Comparison of ENCODE assay signal across 1 cellular context in genomic region chr19:2578911-2579677, GRCh38.
TF ChIP-seq lines count a peak whose summit lies in the region.

No MANE protein-coding gene starts in this region.

TF ChIP-seq in HepG2, 621 proteins besides CTCF, POLR2A, EP300 and RAD21 (continued from another document and continues in another):
- TF ChIP-seq ZBTB44 (CRISPR knock-in tag; IDR thresholded peaks at IDR 0.05) (no peak), SRSF9 (IDR thresholded peaks at IDR 0.05; ENCODE audit: borderline replicate concordance, insufficient read depth, low read depth, low read length, poor library complexity, severe bottlenecking) (no peak), ZNF276 (CRISPR knock-in tag; IDR thresholded peaks at IDR 0.05; ENCODE audit: low read depth) (no peak), ATF6 (CRISPR knock-in tag; conservative IDR thresholded peaks at IDR 0.05) (no peak), PHF5A (CRISPR knock-in tag; IDR thresholded peaks at IDR 0.05; ENCODE audit: low read depth, unreplicated experiment) (peak; percentile 55), ZNF552 (CRISPR knock-in tag; IDR thresholded peaks at IDR 0.05; ENCODE audit: borderline replicate concordance) (no peak), AHDC1 (CRISPR knock-in tag; IDR thresholded peaks at IDR 0.05; ENCODE audit: borderline replicate concordance) (peak; percentile 14; the same call in 1 of the 2 replicates), ZNF501 (CRISPR knock-in tag; IDR thresholded peaks at IDR 0.05) (peak; percentile 85), CEBPG (CRISPR knock-in tag; IDR thresholded peaks at IDR 0.05) (peak; percentile 54; the same call in 1 of the 2 replicates), MED13 (CRISPR knock-in tag; IDR thresholded peaks at IDR 0.05) (no peak; the same call in 1 of the 2 replicates), AHR (CRISPR knock-in tag; IDR thresholded peaks at IDR 0.05) (no peak; the same call in 1 of the 2 replicates), ZNF790 (CRISPR knock-in tag; IDR thresholded peaks at IDR 0.05; ENCODE audit: borderline replicate concordance) (peak; percentile 76), ZNF619 (CRISPR knock-in tag; IDR thresholded peaks at IDR 0.05) (peak; percentile 62; the same call in 1 of the 2 replicates), KDM2A (CRISPR knock-in tag; IDR thresholded peaks at IDR 0.05; ENCODE audit: borderline replicate concordance, low read depth) (no peak; the same call in none of the 2 replicates), ARID5B (CRISPR knock-in tag; IDR thresholded peaks at IDR 0.05) (peak; percentile 90), ATRX (CRISPR knock-in tag; IDR thresholded peaks at IDR 0.05; ENCODE audit: borderline replicate concordance) (no peak), MAF1 (CRISPR knock-in tag; IDR thresholded peaks at IDR 0.05; ENCODE audit: borderline replicate concordance) (no peak), JUNB (CRISPR knock-in tag; IDR thresholded peaks at IDR 0.05; ENCODE audit: borderline replicate concordance) (no peak), TBX3 (IDR thresholded peaks at IDR 0.05; ENCODE audit: borderline replicate concordance) (no peak), MAFG (CRISPR knock-in tag; IDR thresholded peaks at IDR 0.05) (no peak), GATAD2A (CRISPR knock-in tag; IDR thresholded peaks at IDR 0.05) (peak; percentile 80), IRF9 (CRISPR knock-in tag; IDR thresholded peaks at IDR 0.05; ENCODE audit: borderline replicate concordance) (no peak), ZMAT3 (CRISPR knock-in tag; conservative IDR thresholded peaks at IDR 0.05) (peak; percentile 84; the same call in 1 of the 2 replicates), MTF1 (CRISPR knock-in tag; IDR thresholded peaks at IDR 0.05) (0 out of 2 replicates have a peak, but pooled peaks have one; percentile 7), ETV5 (CRISPR knock-in tag; IDR thresholded peaks at IDR 0.05; ENCODE audit: borderline replicate concordance) (peak; percentile 59; the same call in 1 of the 2 replicates), ZNF317 (CRISPR knock-in tag; IDR thresholded peaks at IDR 0.05) (peak; percentile 58; the same call in 1 of the 2 replicates), NAIF1 (CRISPR knock-in tag; IDR thresholded peaks at IDR 0.05; ENCODE audit: borderline replicate concordance) (no peak; the same call in 1 of the 2 replicates), FOXO1 (CRISPR knock-in tag; IDR thresholded peaks at IDR 0.05) (peak; percentile 63), ZBTB4 (CRISPR knock-in tag; IDR thresholded peaks at IDR 0.05; ENCODE audit: borderline replicate concordance) (peak; percentile 87; the same call in 1 of the 2 replicates), JARID2 (CRISPR knock-in tag; IDR thresholded peaks at IDR 0.05; ENCODE audit: insufficient replicate concordance) (peak; percentile 37), FOSL1 (CRISPR knock-in tag; IDR thresholded peaks at IDR 0.05; ENCODE audit: borderline replicate concordance) (no peak), MYNN (CRISPR knock-in tag; IDR thresholded peaks at IDR 0.05; ENCODE audit: low read depth) (no peak), ZNF30 (CRISPR knock-in tag; IDR thresholded peaks at IDR 0.05) (no peak), NFIB (CRISPR knock-in tag; IDR thresholded peaks at IDR 0.05; ENCODE audit: borderline replicate concordance) (no peak), ZBTB34 (CRISPR knock-in tag; IDR thresholded peaks at IDR 0.05) (no peak), ZNF550 (CRISPR knock-in tag; IDR thresholded peaks at IDR 0.05; ENCODE audit: borderline replicate concordance) (no peak; the same call in 1 of the 2 replicates), ZNF768 (CRISPR knock-in tag; IDR thresholded peaks at IDR 0.05) (no peak), ZNF350 (CRISPR knock-in tag; IDR thresholded peaks at IDR 0.05; ENCODE audit: borderline replicate concordance, low read depth) (peak; percentile 94; the same call in 1 of the 2 replicates), ZNF788 (CRISPR knock-in tag; IDR thresholded peaks at IDR 0.05; ENCODE audit: borderline replicate concordance) (peak; percentile 81; the same call in 1 of the 2 replicates)
